9 cellular contexts compared by ENCODE assay signal in the genomic region with DNA sequence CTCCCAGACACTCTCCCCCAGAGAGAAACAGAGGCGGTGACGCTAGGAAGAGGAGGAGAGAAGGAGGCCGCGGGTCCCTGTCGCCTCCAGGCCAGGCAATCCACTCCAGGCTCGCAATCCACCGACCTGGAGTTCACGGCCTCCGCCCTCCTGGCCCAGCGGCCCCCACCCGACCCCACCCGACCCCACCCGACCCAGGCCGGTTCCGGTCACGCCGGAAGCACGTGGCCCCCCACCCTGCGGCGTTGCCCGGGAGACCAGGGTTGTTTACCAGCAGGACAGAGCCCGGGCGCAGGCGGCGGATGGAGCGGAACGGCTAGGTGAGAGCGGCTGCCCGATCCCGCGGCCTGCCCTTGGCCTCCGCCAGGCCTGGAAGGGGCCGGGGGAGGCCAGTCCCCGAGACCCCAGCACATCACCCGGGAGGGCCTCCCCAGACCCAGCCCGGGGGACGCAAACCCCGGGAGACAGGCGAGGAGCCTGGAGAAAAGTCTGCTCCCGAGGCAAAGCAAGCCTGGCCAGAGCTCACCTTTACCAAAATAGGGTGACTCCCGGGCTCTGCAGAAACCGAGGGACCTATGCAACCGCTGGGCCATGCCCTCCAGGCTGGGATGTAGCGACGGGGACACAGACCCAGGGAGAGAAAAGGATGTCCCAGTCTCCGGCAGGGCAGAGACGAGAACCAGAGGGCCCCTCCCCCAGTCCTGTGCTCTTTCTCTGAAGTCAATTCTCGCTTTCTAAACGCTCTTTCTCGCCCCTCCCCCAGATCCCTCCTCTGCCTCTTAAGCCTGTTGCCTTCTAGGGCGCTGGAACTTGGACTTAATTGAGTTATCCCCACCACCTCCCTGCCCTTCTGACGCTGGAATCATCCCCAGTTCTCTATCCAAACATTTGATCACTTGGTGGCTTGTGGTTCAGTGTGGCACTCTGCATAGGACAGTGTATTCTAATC. TPM values are rescaled to one million over a fixed set of nuclear protein-coding genes. Genes with fewer than 3 reads are reported as not detected.
A peak's percentile ranks its signal among the peaks of the same experiment; 100 is the strongest.
DNase-seq lines count a peak whose midpoint lies in the region; ATAC-seq and TF ChIP-seq lines count a peak whose summit lies in the region.
"Had no signal": no experiment of that assay in that cellular context is flagged by ENCODE, and none has a peak within 500 bp of the region (broad histone marks: within the 10 kb centered on the region; RNA-seq: fewer than 3 reads in every experiment).

A gene with protein sequence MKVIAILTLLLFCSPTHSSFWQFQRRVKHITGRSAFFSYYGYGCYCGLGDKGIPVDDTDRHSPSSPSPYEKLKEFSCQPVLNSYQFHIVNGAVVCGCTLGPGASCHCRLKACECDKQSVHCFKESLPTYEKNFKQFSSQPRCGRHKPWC (minus strand): TSS at position 685 of the 949 bp plus-strand sequence. CDS start 9,155 bp downstream, outside the sequence.
A gene with protein sequence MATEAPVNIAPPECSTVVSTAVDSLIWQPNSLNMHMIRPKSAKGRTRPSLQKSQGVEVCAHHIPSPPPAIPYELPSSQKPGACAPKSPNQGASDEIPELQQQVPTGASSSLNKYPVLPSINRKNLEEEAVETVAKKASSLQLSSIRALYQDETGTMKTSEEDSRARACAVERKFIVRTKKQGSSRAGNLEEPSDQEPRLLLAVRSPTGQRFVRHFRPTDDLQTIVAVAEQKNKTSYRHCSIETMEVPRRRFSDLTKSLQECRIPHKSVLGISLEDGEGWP (plus strand): TSS at position 263 of the 949 bp plus-strand sequence. CDS start 4,466 bp downstream, outside the sequence.

- DNase-seq in GM10266 (ENCODE audit: extremely low spot score) (peak; percentile 54), T-helper 9 cell (peak; percentile 17), astrocyte of the cerebellum (ENCODE audit: low read depth) (no peak), right lobe of liver (peak; percentile 79 to 82 (median 81)), NCI-H187 (lab: John Stamatoyannopoulos, UW) (no peak)
- peak in 2 of 3 donors; percentile 2 to 41 for DNase-seq in stimulated activated CD4-positive, alpha-beta T cell treated with anti-CD3 and anti-CD28 coated beads, TNF-alpha, amount 100 ng/mL, for 1 hour (ENCODE audit: low read depth in 3 of 3, low spot score in 1 of 3)

- H3K27ac ChIP-seq in right lobe of liver = peak within 1 kb of the TSS in 1 of 3 donors; percentile 40
- H3K27ac ChIP-seq: epithelial cell of prostate had no signal

- in situ Hi-C loops in astrocyte of the cerebellum (cut with HindIII; ENCODE audit: low sequenced_read_pairs) = no loop called here

- H3K4me3 ChIP-seq in astrocyte of the cerebellum (ENCODE audit: low read depth, low read length) (peak within 1 kb of the TSS; percentile 24), right lobe of liver (peak within 1 kb of the TSS; percentile 39 to 54 (median 43))

- H3K4me1 ChIP-seq in right lobe of liver = peaks cover 0 to 40% (median 16%) of the 10 kb centered on the region in 4 donors

- TF ChIP-seq CTCF in GM10266 (IDR thresholded peaks at IDR 0.05; ENCODE audit: control insufficient read depth, insufficient read depth, low read depth, missing control alignments) (no peak), astrocyte of the cerebellum (IDR thresholded peaks at IDR 0.05; ENCODE audit: low read depth, low read length, missing control alignments) (no peak), right lobe of liver (IDR thresholded peaks at IDR 0.05) (no peak)

- no peaks in the 10 kb centered on the region for H3K36me3 ChIP-seq in right lobe of liver

- no peaks in the 10 kb centered on the region for H3K9me3 ChIP-seq in right lobe of liver

- TF ChIP-seq POLR2A in right lobe of liver (IDR thresholded peaks at IDR 0.05) = no peak

- intact Hi-C loops in right lobe of liver (cut with DNase I) = no loop called here

- WGBS in right lobe of liver (ENCODE audit: insufficient coverage, low coverage, low lambda C conversion rate, missing lambda C conversion rate) = 2% methylated on average over 18 of the region's 52 CpGs

- no peaks in the 10 kb centered on the region for H3K27me3 ChIP-seq in right lobe of liver

- ATAC-seq in right lobe of liver (peak; percentile 34 to 69 (median 54)), HG02678 (IDR thresholded peaks at IDR 0.05; ENCODE audit: unreplicated experiment) (no peak), HG03439 (IDR thresholded peaks at IDR 0.05; ENCODE audit: unreplicated experiment) (no peak)

RNA-seq across cellular contexts. Expression of the first gene that starts in this region (rescaled TPM):
- not detected for total RNA-seq in right lobe of liver

RNA-seq across cellular contexts. Expression of the second gene that starts in this region (rescaled TPM):
- 1 to 10 TPM in 4 of 6 experiments, under 1 TPM in 2; 0.35 to 2.5 (median 1.8) TPM for total RNA-seq in right lobe of liver

Comparison
In these comparisons a context has a peak if more than half of its experiments do, and no peak if none do; other contexts are left out.
1. DNase-seq: peak in GM10266 (single experiment), T-helper 9 cell (single experiment), right lobe of liver (3 of 3) and stimulated activated CD4-positive, alpha-beta T cell treated with anti-CD3 and anti-CD28 coated beads, TNF-alpha, amount 100 ng/mL, for 1 hour (2 of 3); none in astrocyte of the cerebellum (single experiment) and NCI-H187 (0 of 2).
2. ATAC-seq: peak in right lobe of liver (4 of 4); none in HG02678 (single experiment) and HG03439 (single experiment).